13 cellular contexts compared by ENCODE assay signal in genomic region chr4:65089666-65090065, GRCh38.
DNase-seq lines count a peak whose midpoint lies in the region; ATAC-seq, FAIRE-seq and TF ChIP-seq lines count a peak whose summit lies in the region.
"Had no signal": no experiment of that assay in that cellular context is flagged by ENCODE, and none has a peak within 500 bp of the region (broad histone marks: within the 10 kb centered on the region; RNA-seq: fewer than 3 reads in every experiment).

No MANE protein-coding gene starts in this region.

- H3K27ac ChIP-seq in HepG2 (ENCODE audit: extremely low read length, insufficient read depth, low read length) = no peak overlapping the region
- H3K27ac ChIP-seq in gastrocnemius medialis = no peak overlapping the region
- H3K27ac ChIP-seq: thoracic aorta had no signal

- no peak for TF ChIP-seq RAD21 in HepG2 (CRISPR knock-in tag; IDR thresholded peaks at IDR 0.05)

- no peak for ATAC-seq in HepG2
- ATAC-seq in gastrocnemius medialis = no peak

- FAIRE-seq in HepG2 (lab: Jason Lieb, UNC) = no peak
- FAIRE-seq in D721Med (lab: Jason Lieb, UNC) = no peak

- intact Hi-C loops in HepG2 (cut with micrococcal nuclease; ENCODE audit: unreplicated experiment) = no loop called here
- intact Hi-C loops in gastrocnemius medialis (cut with DNase I; ENCODE audit: low total_unique reads) = no loop called here
- intact Hi-C loops in activated CD4-positive, alpha-beta memory T cell treated with anti-CD3 and anti-CD28 coated beads for 36 hours (cut with micrococcal nuclease) = no loop called here

- no peaks in the 10 kb centered on the region for H4K20me1 ChIP-seq in HepG2 (ENCODE audit: insufficient read depth, low read length)

- H3K4me3 ChIP-seq in HepG2 (replicated peaks in 1 of 3; ENCODE audit: insufficient read depth in 1 of 3, low read depth in 2 of 3, low read length in 3 of 3) (no peak overlapping the region), gastrocnemius medialis (no peak overlapping the region)
- H3K4me3 ChIP-seq: thoracic aorta had no signal

- no peaks in the 10 kb centered on the region for H3K36me3 ChIP-seq in HepG2 (replicated peaks in 1 of 2; ENCODE audit: control insufficient read depth in 1 of 2, insufficient read depth in 2 of 2, low read length in 2 of 2)
- no peaks in the 10 kb centered on the region for H3K36me3 ChIP-seq in gastrocnemius medialis
- H3K36me3 ChIP-seq: thoracic aorta had no signal

- peaks cover 12% of the 10 kb centered on the region for H3K9me3 Mint-ChIP-seq in activated CD4-positive, alpha-beta memory T cell treated with anti-CD3 and anti-CD28 coated beads for 36 hours
- H3K9me3 Mint-ChIP-seq: activated CD4-positive, alpha-beta T cell treated with anti-CD3 and anti-CD28 coated beads, Interleukin-2, amount 10 ng/mL, durations not matched to agents 7 days and 5 days had no signal

- POLR2A ChIA-PET in HepG2 (lab: Yijun Ruan, JAX) = no interaction called here
- POLR2A ChIA-PET in activated CD4-positive, alpha-beta memory T cell treated with anti-CD3 and anti-CD28 coated beads for 36 hours (lab: Charles Lee) = no interaction called here

- no peaks in the 10 kb centered on the region; the same call in 1 of the 2 replicates for H3K9me3 ChIP-seq in HepG2 (ENCODE audit: low read length)
- no peaks in the 10 kb centered on the region for H3K9me3 ChIP-seq in gastrocnemius medialis
- H3K9me3 ChIP-seq: thoracic aorta had no signal

- BruUV-seq in HepG2 (replicated peaks; lab: Mats Ljungman, UMichigan) = no TSS peak

- no peak overlapping the region for H3K4me3 Mint-ChIP-seq in activated CD4-positive, alpha-beta memory T cell treated with anti-CD3 and anti-CD28 coated beads for 36 hours
- H3K4me3 Mint-ChIP-seq: activated CD4-positive, alpha-beta T cell treated with anti-CD3 and anti-CD28 coated beads, Interleukin-2, amount 10 ng/mL, durations not matched to agents 7 days and 5 days had no signal

- TF ChIP-seq POLR2A in HepG2 (IDR thresholded peaks at IDR 0.05; ENCODE audit: insufficient read depth in 1 of 2, low read depth in 2 of 2, low read length in 2 of 2) = no peak
- TF ChIP-seq POLR2A in gastrocnemius medialis (IDR thresholded peaks at IDR 0.05) = no peak

- in situ Hi-C loops in GM13977 (cut with MboI; ENCODE audit: low pct_unique_long_range_greater_than_20kb, low sequenced_read_pairs, unreplicated experiment) = no loop called here
- in situ Hi-C loops in HepG2 (cut with HindIII; ENCODE audit: extremely low pct_ligation_motif_present, low pct_unique_long_range_greater_than_20kb) = no loop called here
- in situ Hi-C loops in gastrocnemius medialis (cut with MboI; ENCODE audit: low sequenced_read_pairs in 4 of 4) = no loop called here

- TF ChIP-seq CTCF in GM13977 (IDR thresholded peaks at IDR 0.05; ENCODE audit: extremely low read depth, insufficient read depth, missing control alignments) (peak; percentile 28), HepG2 (CRISPR knock-in tag; IDR thresholded peaks at IDR 0.05) (no peak), gastrocnemius medialis (IDR thresholded peaks at IDR 0.05 in 4 of 5, conservative IDR thresholded peaks at IDR 0.05 in 1 of 5) (no peak), D721Med (IDR thresholded peaks at IDR 0.05; ENCODE audit: insufficient read depth, missing control alignments) (no peak)

- no peaks in the 10 kb centered on the region for H3K27me3 ChIP-seq in HepG2 (ENCODE audit: control insufficient read depth in 1 of 2, insufficient read depth in 2 of 2, low read length in 2 of 2)
- H3K27me3 ChIP-seq in gastrocnemius medialis = no peaks in the 10 kb centered on the region

- no peaks in the 10 kb centered on the region for H3K79me2 ChIP-seq in HepG2 (ENCODE audit: insufficient read depth, low read length)

- TF ChIP-seq EP300 in HepG2 (IDR thresholded peaks at IDR 0.05; ENCODE audit: low read depth in 2 of 2, low read length in 2 of 2) = no peak
- TF ChIP-seq EP300 in HepG2 (CRISPR knock-in tag; IDR thresholded peaks at IDR 0.05; ENCODE audit: borderline replicate concordance) = no peak

- H3K27me3 Mint-ChIP-seq in activated CD4-positive, alpha-beta memory T cell treated with anti-CD3 and anti-CD28 coated beads for 36 hours = no peaks in the 10 kb centered on the region
- H3K27me3 Mint-ChIP-seq: activated CD4-positive, alpha-beta T cell treated with anti-CD3 and anti-CD28 coated beads, Interleukin-2, amount 10 ng/mL, durations not matched to agents 7 days and 5 days had no signal

- CTCF ChIA-PET in HepG2 (lab: Yijun Ruan, JAX; ENCODE audit: low intra/inter-chr PET ratio, low total read pairs) = no interaction called here
- CTCF ChIA-PET in activated CD4-positive, alpha-beta memory T cell treated with anti-CD3 and anti-CD28 coated beads for 36 hours (lab: Charles Lee) = no interaction called here

- DNase-seq in GM13977 (ENCODE audit: low spot score) = no peak
- DNase-seq in NCI-H146 (lab: John Stamatoyannopoulos, UW) = peak; percentile 25
- DNase-seq in amniotic stem cell (lab: John Stamatoyannopoulos, UW) = peak; percentile 11
- DNase-seq in HepG2 (ENCODE audit: low spot score) = no peak
- no peak for DNase-seq in gastrocnemius medialis
- no peak for DNase-seq in activated CD4-positive, alpha-beta memory T cell treated with anti-CD3 and anti-CD28 coated beads for 36 hours
- no peak for DNase-seq in D721Med (ENCODE audit: insufficient read length, low spot score)
- no peak for DNase-seq in CD1c-positive myeloid dendritic cell (ENCODE audit: extremely low spot score)
- DNase-seq: activated CD4-positive, alpha-beta T cell treated with anti-CD3 and anti-CD28 coated beads, Interleukin-2, amount 10 ng/mL, durations not matched to agents 7 days and 5 days; amygdala; GF-D8; glutamatergic neuron had no signal

- H3K4me1 Mint-ChIP-seq in activated CD4-positive, alpha-beta memory T cell treated with anti-CD3 and anti-CD28 coated beads for 36 hours (ENCODE audit: low read depth) = no peaks in the 10 kb centered on the region
- H3K4me1 Mint-ChIP-seq: activated CD4-positive, alpha-beta T cell treated with anti-CD3 and anti-CD28 coated beads, Interleukin-2, amount 10 ng/mL, durations not matched to agents 7 days and 5 days had no signal

- no peak overlapping the region for H3K27ac Mint-ChIP-seq in activated CD4-positive, alpha-beta memory T cell treated with anti-CD3 and anti-CD28 coated beads for 36 hours
- H3K27ac Mint-ChIP-seq: activated CD4-positive, alpha-beta T cell treated with anti-CD3 and anti-CD28 coated beads, Interleukin-2, amount 10 ng/mL, durations not matched to agents 7 days and 5 days had no signal

- H2AFZ ChIP-seq in HepG2 (ENCODE audit: low read length) = no peak overlapping the region

- no peak overlapping the region for H3K4me2 ChIP-seq in HepG2 (ENCODE audit: low read depth, low read length)

- H3K4me1 ChIP-seq in HepG2 (ENCODE audit: insufficient read depth, low read length) (no peaks in the 10 kb centered on the region), gastrocnemius medialis (no peaks in the 10 kb centered on the region)

- H3K9ac ChIP-seq in HepG2 (ENCODE audit: insufficient read depth, low read depth, low read length) = no peak overlapping the region

- no peaks in the 10 kb centered on the region for H3K36me3 Mint-ChIP-seq in activated CD4-positive, alpha-beta memory T cell treated with anti-CD3 and anti-CD28 coated beads for 36 hours

TF ChIP-seq in HepG2, 621 proteins besides CTCF, POLR2A, EP300 and RAD21:
- no peak for TF ChIP-seq EEA1 (CRISPR knock-in tag; IDR thresholded peaks at IDR 0.05; ENCODE audit: borderline replicate concordance)
- peak; percentile 28; the same call in 1 of the 2 replicates for TF ChIP-seq STAG1 (CRISPR knock-in tag; IDR thresholded peaks at IDR 0.05)

Comparison
In these comparisons a context has a peak if more than half of its experiments do, and no peak if none do; other contexts are left out.
1. DNase-seq: peak in NCI-H146 (single experiment) and amniotic stem cell (single experiment); none in GM13977 (single experiment), HepG2 (single experiment), gastrocnemius medialis (0 of 2), activated CD4-positive, alpha-beta memory T cell treated with anti-CD3 and anti-CD28 coated beads for 36 hours (single experiment), D721Med (single experiment) and CD1c-positive myeloid dendritic cell (single experiment).